16 cellular contexts compared by ENCODE assay signal in the genomic region with DNA sequence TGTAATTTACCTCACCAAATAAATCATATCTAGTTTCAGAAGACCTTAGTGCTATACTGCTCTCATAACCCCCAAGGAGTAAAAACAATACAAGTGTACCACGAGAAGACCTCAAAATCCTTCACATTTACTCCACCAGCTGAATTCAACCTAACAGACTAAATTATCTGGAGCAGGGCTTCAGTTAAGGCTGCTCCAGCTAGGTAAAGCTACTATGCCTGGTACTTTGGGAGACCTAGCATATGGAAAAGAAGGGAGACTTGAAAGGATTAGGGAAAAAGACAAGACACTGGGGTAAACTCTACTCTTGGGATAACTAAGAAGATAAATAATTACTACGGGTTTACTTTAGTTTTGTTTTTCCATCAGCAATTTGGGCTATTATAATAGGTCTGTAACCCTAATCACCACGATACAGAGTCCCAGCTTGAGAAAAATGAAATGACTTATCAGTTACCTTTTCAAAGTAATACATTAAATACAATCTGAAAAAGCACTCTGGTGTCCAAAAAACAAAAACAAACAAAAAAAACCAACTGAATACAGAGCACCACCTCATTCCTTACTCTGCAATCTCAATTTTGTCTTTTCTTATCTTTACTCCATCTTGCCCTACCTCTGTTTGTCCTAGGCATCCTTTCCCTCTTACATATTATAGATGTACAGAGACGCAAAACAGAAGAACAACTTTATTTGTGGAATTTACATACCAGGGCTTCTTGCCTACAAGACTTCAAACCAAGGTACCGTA. TPM values are rescaled to one million over a fixed set of nuclear protein-coding genes. Genes with fewer than 3 reads are reported as not detected.
DNase-seq lines count a peak whose midpoint lies in the region; ATAC-seq and TF ChIP-seq lines count a peak whose summit lies in the region.
"Had no signal": no experiment of that assay in that cellular context is flagged by ENCODE, and none has a peak within 500 bp of the region (broad histone marks: within the 10 kb centered on the region; RNA-seq: fewer than 3 reads in every experiment).

No MANE protein-coding gene starts in this region.

- intact Hi-C loops in activated CD4-positive, alpha-beta T cell treated with anti-CD3 and anti-CD28 coated beads, Interleukin-2, amount 10 ng/mL, durations not matched to agents 24 days and 14 days (cut with micrococcal nuclease): no loop called here
- intact Hi-C loops in ovary (cut with DNase I): no loop called here

- no peak for DNase-seq in activated CD4-positive, alpha-beta T cell treated with anti-CD3 and anti-CD28 coated beads, Interleukin-2, amount 10 ng/mL, durations not matched to agents 24 days and 14 days
- no peak for DNase-seq in activated CD4-positive, alpha-beta T cell treated with anti-CD3 and anti-CD28 coated beads for 1 hour
- DNase-seq in NCI-H524 (lab: John Stamatoyannopoulos, UW) (peak; percentile 47 to 67), ovary (no peak), ureter (ENCODE audit: low spot score) (no peak), kidney glomerular epithelial cell (lab: John Stamatoyannopoulos, UW) (no peak)
- DNase-seq: effector CD8-positive, alpha-beta T cell; GDM1; heart right ventricle; left lung; NCI-H1436 treated with DMSO at 0.1 percent for 48 hours; stimulated activated CD4-positive, alpha-beta T cell treated with anti-CD3 and anti-CD28 coated beads, Interleukin-12 subunit alpha, Interleukin-12 subunit beta, amount 100 ng/mL, for 4 hours had no signal

- no peaks in the 10 kb centered on the region for H3K9me3 ChIP-seq in ovary
- H3K9me3 ChIP-seq: ascending aorta, heart right ventricle, left lung, vagina had no signal

- WGBS in ovary, 3 donors: 36 to 72% (median 48%) methylated on average over 5 of the region's 5 CpGs

- no peaks in the 10 kb centered on the region for H3K36me3 Mint-ChIP-seq in activated CD4-positive, alpha-beta T cell treated with anti-CD3 and anti-CD28 coated beads, Interleukin-2, amount 10 ng/mL, durations not matched to agents 24 days and 14 days (ENCODE audit: low read depth)
- no peaks in the 10 kb centered on the region for H3K36me3 Mint-ChIP-seq in brain

- H3K4me3 Mint-ChIP-seq in activated CD4-positive, alpha-beta T cell treated with anti-CD3 and anti-CD28 coated beads, Interleukin-2, amount 10 ng/mL, durations not matched to agents 24 days and 14 days: peak overlapping the region; percentile 83
- peak overlapping the region; percentile 77 to 91 (median 87) for H3K4me3 Mint-ChIP-seq in brain

- H3K27me3 Mint-ChIP-seq in activated CD4-positive, alpha-beta T cell treated with anti-CD3 and anti-CD28 coated beads, Interleukin-2, amount 10 ng/mL, durations not matched to agents 24 days and 14 days: peaks cover 37% of the 10 kb centered on the region
- peaks cover 35% of the 10 kb centered on the region for H3K27me3 Mint-ChIP-seq in brain

- H3K27ac Mint-ChIP-seq in activated CD4-positive, alpha-beta T cell treated with anti-CD3 and anti-CD28 coated beads, Interleukin-2, amount 10 ng/mL, durations not matched to agents 24 days and 14 days: no peak overlapping the region
- peak overlapping the region in 2 of 5 experiments; percentile 15 to 33 for H3K27ac Mint-ChIP-seq in brain

- no peaks in the 10 kb centered on the region for H3K27me3 ChIP-seq in ovary
- H3K27me3 ChIP-seq: ascending aorta, vagina had no signal

- TF ChIP-seq POLR2A in ovary (IDR thresholded peaks at IDR 0.05): no peak

- H3K4me1 ChIP-seq in ovary (ENCODE audit: insufficient read depth): peaks cover 3% of the 10 kb centered on the region

- H3K36me3 ChIP-seq in ovary: no peaks in the 10 kb centered on the region
- H3K36me3 ChIP-seq: ascending aorta, heart right ventricle, left lung, vagina had no signal

- no peak for ATAC-seq in GM21381 (IDR thresholded peaks at IDR 0.05; ENCODE audit: unreplicated experiment)
- ATAC-seq: heart right ventricle had no signal

- peak overlapping the region in 1 of 2 donors; percentile 34 for H3K27ac ChIP-seq in ovary
- H3K27ac ChIP-seq: heart right ventricle, left lung, vagina had no signal

- peak overlapping the region; percentile 72 for H3K4me3 ChIP-seq in ovary
- H3K4me3 ChIP-seq: vagina had no signal

- peaks cover 7% of the 10 kb centered on the region for H3K4me1 Mint-ChIP-seq in activated CD4-positive, alpha-beta T cell treated with anti-CD3 and anti-CD28 coated beads, Interleukin-2, amount 10 ng/mL, durations not matched to agents 24 days and 14 days
- peaks cover 32% of the 10 kb centered on the region for H3K4me1 Mint-ChIP-seq in brain

- H3K9me3 Mint-ChIP-seq in activated CD4-positive, alpha-beta T cell treated with anti-CD3 and anti-CD28 coated beads, Interleukin-2, amount 10 ng/mL, durations not matched to agents 24 days and 14 days: no peaks in the 10 kb centered on the region
- H3K9me3 Mint-ChIP-seq in brain: peaks cover 0 to 4% (median 0%) of the 10 kb centered on the region in 5 experiments

- no peak for TF ChIP-seq CTCF in brain (conservative IDR thresholded peaks at IDR 0.05)
- no peak for TF ChIP-seq CTCF in ovary (IDR thresholded peaks at IDR 0.05)

- TF ChIP-seq EP300 in ovary (IDR thresholded peaks at IDR 0.05): no peak

RNA-seq across cellular contexts. Expression of a gene that starts 2.1 kb away (rescaled TPM):
- 0.66 and 0.82 TPM in 2 replicates for total RNA-seq in activated CD4-positive, alpha-beta T cell treated with anti-CD3 and anti-CD28 coated beads, Interleukin-2, amount 10 ng/mL, durations not matched to agents 24 days and 14 days
- polyA plus RNA-seq in brain (ENCODE audit: insufficient read depth, low read depth, low replicate concordance): 1.4 TPM
- total RNA-seq in ovary: 10 to 100 TPM in 6 of 7 donors, 1 to 10 TPM in 1; 8.5 to 86.5 (median 37.0) TPM
- polyA plus RNA-seq in ovary: 10 to 100 TPM in 1 of 2 donors, 1 to 10 TPM in 1; 5.7 to 15.8 TPM
- 2.0 TPM for total RNA-seq in ureter

RNA-seq across cellular contexts. Expression of a gene that starts 33.8 kb away (rescaled TPM):
- total RNA-seq in activated CD4-positive, alpha-beta T cell treated with anti-CD3 and anti-CD28 coated beads, Interleukin-2, amount 10 ng/mL, durations not matched to agents 24 days and 14 days: 3.4 and 4.2 TPM in 2 replicates
- polyA plus RNA-seq in brain (ENCODE audit: insufficient read depth, low read depth, low replicate concordance): 9.7 TPM
- total RNA-seq in ovary: 10 to 100 TPM; 40.3 to 98.1 (median 73.2) TPM
- 10 to 100 TPM; 50.7 to 66.4 TPM for polyA plus RNA-seq in ovary
- total RNA-seq in ureter: 44.7 TPM

Comparison
In these comparisons a context has a peak if more than half of its experiments do, and no peak if none do; other contexts are left out.
1. DNase-seq: peak in NCI-H524 (2 of 2); none in activated CD4-positive, alpha-beta T cell treated with anti-CD3 and anti-CD28 coated beads, Interleukin-2, amount 10 ng/mL, durations not matched to agents 24 days and 14 days (single experiment), activated CD4-positive, alpha-beta T cell treated with anti-CD3 and anti-CD28 coated beads for 1 hour (single experiment), ovary (0 of 5), ureter (single experiment) and kidney glomerular epithelial cell (single experiment).